Comparison of ENCODE assay signal across 9 cellular contexts in the genomic region with DNA sequence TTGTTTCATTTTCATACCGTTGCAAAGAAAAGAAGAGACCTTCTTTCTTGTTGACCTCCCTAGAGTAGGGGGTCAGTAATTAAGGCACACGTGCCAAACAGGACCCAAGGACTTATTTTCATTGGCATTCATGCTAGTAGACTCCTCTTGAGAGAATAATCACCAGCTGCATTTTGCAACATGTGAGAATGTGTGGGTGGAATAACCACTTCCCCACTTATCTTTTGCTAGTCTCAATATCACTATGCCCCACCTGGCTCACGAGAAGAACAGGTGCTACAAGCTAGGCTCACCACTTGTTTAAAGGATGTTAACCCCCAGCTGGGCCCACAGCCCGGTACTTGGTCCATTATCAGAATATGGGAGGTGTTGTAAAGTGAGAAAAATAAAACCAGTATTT.
DNase-seq lines count a peak whose midpoint lies in the region; ATAC-seq, FAIRE-seq and TF ChIP-seq lines count a peak whose summit lies in the region.
"Had no signal": no experiment of that assay in that cellular context is flagged by ENCODE, and none has a peak within 500 bp of the region (broad histone marks: within the 10 kb centered on the region; RNA-seq: fewer than 3 reads in every experiment).

No MANE protein-coding gene starts in this region.

- H3K27ac ChIP-seq in kidney (ENCODE audit: low read depth in 2 of 2, low read length in 2 of 2) (no peak overlapping the region), esophagus muscularis mucosa (replicated peaks in 1 of 4) (no peak overlapping the region)
- H3K27ac ChIP-seq: body of pancreas had no signal

- no peak for TF ChIP-seq POLR2A in esophagus muscularis mucosa (IDR thresholded peaks at IDR 0.05; ENCODE audit: low read depth)

- no peak overlapping the region for H3K9ac ChIP-seq in kidney (ENCODE audit: low read length in 2 of 2)

- 60% methylated on average over 4 of the region's 4 CpGs for WGBS in esophagus muscularis mucosa

- H3K4me1 ChIP-seq in kidney (ENCODE audit: control insufficient read depth in 1 of 2, insufficient read depth in 1 of 2, low read depth in 1 of 2, low read length in 2 of 2) (no peaks in the 10 kb centered on the region), esophagus muscularis mucosa (no peaks in the 10 kb centered on the region)
- H3K4me1 ChIP-seq: body of pancreas had no signal

- H3K4me3 ChIP-seq in kidney (ENCODE audit: low read length in 2 of 2) (no peak overlapping the region), esophagus muscularis mucosa (no peak overlapping the region)
- H3K4me3 ChIP-seq: body of pancreas had no signal

- H3K27me3 ChIP-seq in esophagus muscularis mucosa = no peaks in the 10 kb centered on the region
- H3K27me3 ChIP-seq: body of pancreas had no signal

- no peaks in the 10 kb centered on the region for H3K9me3 ChIP-seq in kidney (ENCODE audit: control insufficient read depth in 1 of 2, low read length in 2 of 2)
- no peaks in the 10 kb centered on the region for H3K9me3 ChIP-seq in esophagus muscularis mucosa
- H3K9me3 ChIP-seq: body of pancreas had no signal

- H3K36me3 ChIP-seq in kidney (ENCODE audit: control insufficient read depth in 1 of 2, insufficient read depth in 2 of 2, low read length in 2 of 2) = no peaks in the 10 kb centered on the region
- no peaks in the 10 kb centered on the region for H3K36me3 ChIP-seq in esophagus muscularis mucosa

- ATAC-seq in GM19023 (IDR thresholded peaks at IDR 0.05; ENCODE audit: unreplicated experiment) (peak; percentile 94), HG02798 (IDR thresholded peaks at IDR 0.05; ENCODE audit: poor library complexity, unreplicated experiment) (peak; percentile 91)
- ATAC-seq: body of pancreas had no signal

- intact Hi-C loops in kidney (cut with DNase I) = no loop called here
- intact Hi-C loops in esophagus muscularis mucosa (cut with DNase I) = no loop called here

- no peak for FAIRE-seq in kidney (lab: Jason Lieb, UNC)

- no peak for TF ChIP-seq EP300 in esophagus muscularis mucosa (IDR thresholded peaks at IDR 0.05)

- DNase-seq in NCI-H146 treated with DMSO at 0.1 percent for 48 hours (lab: John Stamatoyannopoulos, UW; ENCODE audit: unreplicated experiment) = peak; percentile 32
- DNase-seq in medulla oblongata (ENCODE audit: extremely low spot score) = peak; percentile 25
- DNase-seq in kidney = no peak
- no peak for DNase-seq in esophagus muscularis mucosa (ENCODE audit: extremely low spot score)
- DNase-seq in NOMO-1 treated with dmso at 0.1 percent for 144 hours (lab: John Stamatoyannopoulos, UW; ENCODE audit: unreplicated experiment) = no peak
- DNase-seq in NCI-H446 (lab: John Stamatoyannopoulos, UW) = no peak

- TF ChIP-seq CTCF in kidney (IDR thresholded peaks at IDR 0.05; ENCODE audit: borderline replicate concordance, extremely low read depth, insufficient read depth) = no peak
- TF ChIP-seq CTCF in esophagus muscularis mucosa (IDR thresholded peaks at IDR 0.05) = no peak

Comparison
In these comparisons a context has a peak if more than half of its experiments do, and no peak if none do; other contexts are left out.
1. DNase-seq: peak in NCI-H146 treated with DMSO at 0.1 percent for 48 hours (single experiment) and medulla oblongata (single experiment); none in kidney (single experiment), esophagus muscularis mucosa (single experiment), NOMO-1 treated with dmso at 0.1 percent for 144 hours (single experiment) and NCI-H446 (0 of 2).